8 cellular contexts compared by ENCODE assay signal in the genomic region with DNA sequence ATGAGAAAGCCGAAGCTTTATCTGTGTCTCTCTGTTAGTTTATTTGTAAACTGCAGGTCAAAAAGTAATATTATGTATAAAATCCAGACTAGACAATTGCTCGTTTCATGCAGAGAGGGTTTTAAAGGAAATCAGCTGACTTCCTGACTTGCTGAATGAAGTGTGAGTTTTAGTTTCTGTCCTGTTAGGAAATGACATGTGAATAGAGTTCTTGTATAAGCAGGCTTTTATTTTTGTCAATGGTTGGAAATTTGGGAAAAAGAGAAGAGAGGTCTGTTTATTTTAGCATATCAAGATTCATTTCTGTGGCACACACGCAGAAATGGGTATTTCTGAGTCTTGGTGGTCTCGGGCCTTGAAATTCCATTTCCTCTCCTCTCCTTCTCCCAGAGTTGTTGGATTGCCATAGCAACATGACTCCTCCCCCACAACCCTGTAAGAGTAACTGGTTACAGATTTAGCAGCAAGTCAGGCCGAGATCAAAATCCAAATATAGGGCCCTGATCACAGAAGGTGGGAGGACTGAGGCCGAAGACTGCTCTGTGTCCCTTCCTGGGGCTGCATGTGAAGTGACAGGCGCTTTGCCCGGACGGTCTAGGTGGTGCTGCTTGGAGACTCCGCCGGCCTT.
DNase-seq lines count a peak whose midpoint lies in the region; ATAC-seq and TF ChIP-seq lines count a peak whose summit lies in the region.

No MANE protein-coding gene starts in this region.

- TF ChIP-seq CTCF in GM10266 (IDR thresholded peaks at IDR 0.05; ENCODE audit: control insufficient read depth, insufficient read depth, low read depth, missing control alignments) (no peak), HFFc6 (IDR thresholded peaks at IDR 0.05) (no peak), colonic mucosa (IDR thresholded peaks at IDR 0.05) (no peak), lung (IDR thresholded peaks at IDR 0.05; ENCODE audit: control extremely low read depth, extremely low read depth) (no peak)

- peak overlapping the region; percentile 78 for H3K27ac ChIP-seq in colonic mucosa
- H3K27ac ChIP-seq in lung (ENCODE audit: low read depth in 1 of 2, low read length in 1 of 2), result peak overlapping the region; percentile 76 to 82
- H3K27ac ChIP-seq in stomach smooth muscle (ENCODE audit: low read length), result peak overlapping the region; percentile 81

- H3K36me3 ChIP-seq in colonic mucosa (no peaks in the 10 kb centered on the region), lung (ENCODE audit: control insufficient read depth in 2 of 2, insufficient read depth in 2 of 2, low read length in 2 of 2) (no peaks in the 10 kb centered on the region), stomach smooth muscle (ENCODE audit: control insufficient read depth in 2 of 2, insufficient read depth in 2 of 2, low read length in 2 of 2) (no peaks in the 10 kb centered on the region)

- ATAC-seq in lung (ENCODE audit: insufficient read depth, low FRiP score), result peak; percentile 40
- no peak for ATAC-seq in HG02884 (IDR thresholded peaks at IDR 0.05; ENCODE audit: unreplicated experiment)

- H3K4me1 ChIP-seq in colonic mucosa (no peaks in the 10 kb centered on the region), lung (ENCODE audit: control insufficient read depth in 2 of 2, insufficient read depth in 2 of 2, low read length in 2 of 2) (peaks cover 6 to 42% of the 10 kb centered on the region in 2 donors), stomach smooth muscle (ENCODE audit: control insufficient read depth, insufficient read depth, low read length) (peaks cover 40% of the 10 kb centered on the region)

- H3K9me3 ChIP-seq in colonic mucosa (no peaks in the 10 kb centered on the region), lung (ENCODE audit: control insufficient read depth in 2 of 2, insufficient read depth in 1 of 2, low read length in 1 of 2) (peaks cover 0 to 2% of the 10 kb centered on the region in 2 donors), stomach smooth muscle (ENCODE audit: control insufficient read depth in 2 of 2, low read length in 2 of 2) (no peaks in the 10 kb centered on the region)

- H3K9me3 Mint-ChIP-seq in HFFc6, result no peaks in the 10 kb centered on the region

- peak overlapping the region in 1 of 2 donors; percentile 52 for H3K9ac ChIP-seq in colonic mucosa (ENCODE audit: low read depth in 2 of 2, low read length in 2 of 2)
- peak overlapping the region; percentile 13 to 47 for H3K9ac ChIP-seq in stomach smooth muscle (ENCODE audit: low read length in 2 of 2)

- no peaks in the 10 kb centered on the region; the same call in 1 of the 2 replicates for H3K27me3 Mint-ChIP-seq in HFFc6 (ENCODE audit: insufficient read depth)

- intact Hi-C loops in colonic mucosa (cut with DNase I), result no loop called here

- H3K4me3 Mint-ChIP-seq in HFFc6, result peak overlapping the region; percentile 68

- peak overlapping the region; percentile 92 for H3K27ac Mint-ChIP-seq in HFFc6

- H3K27me3 ChIP-seq in colonic mucosa (no peaks in the 10 kb centered on the region), lung (ENCODE audit: control insufficient read depth, insufficient read depth) (no peaks in the 10 kb centered on the region), stomach smooth muscle (ENCODE audit: control insufficient read depth in 1 of 2, insufficient read depth in 2 of 2, low read length in 2 of 2) (no peaks in the 10 kb centered on the region)

- H3K36me3 Mint-ChIP-seq in HFFc6 (ENCODE audit: low read depth), result peaks cover 25% of the 10 kb centered on the region

- 42 to 47% methylated on average over 11 of the region's 11 CpGs for WGBS in lung, 2 donors

- peak; percentile 61 for DNase-seq in GM10266 (ENCODE audit: extremely low spot score)
- peak; percentile 51 for DNase-seq in HFFc6
- peak; percentile 72 for DNase-seq in RPMI7951 (ENCODE audit: low read depth)
- peak; percentile 35 for DNase-seq in colonic mucosa
- DNase-seq in lung (ENCODE audit: low spot score), result no peak
- no peak for DNase-seq in RKO (ENCODE audit: low spot score)

- no peak overlapping the region for H3K4me3 ChIP-seq in colonic mucosa
- no peak overlapping the region for H3K4me3 ChIP-seq in lung
- H3K4me3 ChIP-seq in stomach smooth muscle (ENCODE audit: low read length in 2 of 2), result peak overlapping the region; percentile 49 to 52

- peaks cover 67% of the 10 kb centered on the region for H3K4me1 Mint-ChIP-seq in HFFc6 (ENCODE audit: low read depth)

Comparison
In these comparisons a context has a peak if more than half of its experiments do, and no peak if none do; other contexts are left out.
1. DNase-seq: peak in GM10266 (single experiment), HFFc6 (single experiment), RPMI7951 (single experiment) and colonic mucosa (single experiment); none in lung (single experiment) and RKO (single experiment).
2. H3K4me3 ChIP-seq: peak in stomach smooth muscle (2 of 2); none in colonic mucosa (single experiment) and lung (single experiment).
3. Peak in every context shown above with its lines, with median percentiles within 50 percentile points of each other: H3K27ac ChIP-seq.